In the genomic region with DNA sequence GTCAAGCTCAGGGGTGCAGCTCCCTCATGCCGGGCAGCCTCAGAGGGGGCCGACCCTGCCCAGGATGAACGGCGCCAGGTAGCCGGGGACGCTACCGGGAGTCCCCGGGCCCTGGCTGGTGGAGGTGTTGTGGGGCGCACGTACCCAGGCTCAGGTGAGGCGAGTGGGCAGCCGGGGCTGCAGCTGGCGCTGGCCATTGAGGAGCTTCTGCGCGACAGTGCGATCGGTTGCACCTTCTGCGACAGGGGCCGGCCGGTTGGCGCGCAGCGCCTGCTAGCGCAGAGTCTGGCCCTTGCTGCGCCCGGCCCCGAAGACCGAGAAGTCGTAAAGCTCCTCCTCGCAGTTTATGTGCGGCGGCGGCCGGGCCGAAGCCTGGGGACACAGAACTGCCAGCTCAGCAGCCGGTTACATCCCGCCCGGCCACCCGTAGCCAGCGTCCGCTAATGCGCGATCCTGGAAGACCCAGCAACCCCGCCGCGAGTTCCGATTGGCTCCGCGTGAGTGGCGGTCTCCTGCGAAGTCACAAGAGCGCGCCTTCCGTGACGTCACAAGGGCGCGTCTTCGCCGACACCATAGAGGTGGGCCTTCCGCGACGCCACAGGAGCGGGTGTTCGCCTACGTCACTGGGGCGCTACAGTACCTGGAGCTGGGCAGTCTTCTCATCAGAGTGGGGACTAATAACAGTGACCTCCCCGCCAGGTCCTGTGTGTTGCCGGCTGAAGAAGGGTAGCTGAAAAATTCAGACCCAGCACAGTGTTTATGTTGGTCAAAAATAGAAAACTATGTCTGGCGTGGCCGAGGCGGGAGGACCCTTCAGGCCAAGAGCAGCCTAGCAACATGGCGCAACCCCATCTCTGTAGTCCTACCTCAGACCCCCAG, we compare ENCODE assay signal across 8 cellular contexts.
A peak's percentile ranks its signal among the peaks of the same experiment; 100 is the strongest.
DNase-seq lines count a peak whose midpoint lies in the region; ATAC-seq and TF ChIP-seq lines count a peak whose summit lies in the region.
"Not testable (repeated sequence)": the region's sequence is repeated elsewhere in the genome, so short reads cannot be mapped to it uniquely, and the experiment has no call there.

No MANE protein-coding gene starts in this region.

- intact Hi-C loops in dorsolateral prefrontal cortex (cut with DNase I); right lobe of liver (cut with DNase I): not testable (repeated sequence)

- not testable (repeated sequence) for H3K9me3 ChIP-seq in right lobe of liver

- H3K27me3 ChIP-seq in dorsolateral prefrontal cortex, right lobe of liver: not testable (repeated sequence)

- H3K4me1 ChIP-seq in right lobe of liver, result not testable (repeated sequence)

- under 1% methylated on average over 23 of the region's 72 CpGs for WGBS in right lobe of liver (ENCODE audit: insufficient coverage, low coverage, low lambda C conversion rate, missing lambda C conversion rate)

- TF ChIP-seq CTCF in dorsolateral prefrontal cortex (IDR thresholded peaks at IDR 0.05 in 54 of 56, conservative IDR thresholded peaks at IDR 0.05 in 2 of 56; ENCODE audit: low read depth in 1 of 56, partially characterized antibody in 56 of 56), result peak in 27 of 56 donors; percentile 4 to 52 (median 20)
- peak in 3 of 4 donors; percentile 11 to 15 (median 13) for TF ChIP-seq CTCF in right lobe of liver (IDR thresholded peaks at IDR 0.05)

- TF ChIP-seq POLR2A in right lobe of liver (IDR thresholded peaks at IDR 0.05), result peak; percentile 66

- DNase-seq in CD1c-positive myeloid dendritic cell (ENCODE audit: extremely low spot score), result peak; percentile 100
- DNase-seq in NCI-H748 treated with DMSO at 0.1 percent for 48 hours (lab: John Stamatoyannopoulos, UW), result peak; percentile 85
- peak; percentile 97 for DNase-seq in activated CD4-positive, alpha-beta T cell treated with anti-CD3 and anti-CD28 coated beads, Interleukin-2, amount 50 U/mL, for 48 hours
- DNase-seq in dorsolateral prefrontal cortex, result peak; percentile 96 to 99 (median 99)
- DNase-seq in right lobe of liver, result peak; percentile 98 to 99 (median 99)
- peak; percentile 97 for DNase-seq in stimulated activated CD4-positive, alpha-beta T cell treated with anti-CD3 and anti-CD28 coated beads, Interleukin-4, amount 100 ng/mL, for 24 hours

- H3K4me3 ChIP-seq in dorsolateral prefrontal cortex (peak overlapping the region; percentile 67 to 99 (median 93)), right lobe of liver (peak overlapping the region; percentile 73 to 92 (median 89))

- ATAC-seq in GM19397 (IDR thresholded peaks at IDR 0.05; ENCODE audit: unreplicated experiment), result peak; percentile 100
- ATAC-seq in HG03565 (IDR thresholded peaks at IDR 0.05; ENCODE audit: unreplicated experiment), result peak; percentile 99
- ATAC-seq in right lobe of liver, result peak; percentile 100

- peak overlapping the region; percentile 49 to 95 (median 87) for H3K27ac ChIP-seq in dorsolateral prefrontal cortex
- peak overlapping the region; percentile 75 to 86 (median 77) for H3K27ac ChIP-seq in right lobe of liver

- H3K36me3 ChIP-seq in right lobe of liver, result not testable (repeated sequence)

Comparison
In these comparisons a context has a peak if more than half of its experiments do, and no peak if none do; other contexts are left out.
1. Peak in every context shown above with its lines: DNase-seq, ATAC-seq, H3K4me3 ChIP-seq and H3K27ac ChIP-seq.